In genomic region chr7:16668049-16668858, GRCh38 we compare ENCODE assay signal across 10 cellular contexts. TPM values are rescaled to one million over a fixed set of nuclear protein-coding genes. Genes with fewer than 3 reads are reported as not detected.
A peak's percentile ranks its signal among the peaks of the same experiment; 100 is the strongest.
DNase-seq lines count a peak whose midpoint lies in the region; ATAC-seq and TF ChIP-seq lines count a peak whose summit lies in the region.
"Had no signal": no experiment of that assay in that cellular context is flagged by ENCODE, and none has a peak within 500 bp of the region (broad histone marks: within the 10 kb centered on the region; RNA-seq: fewer than 3 reads in every experiment).

No MANE protein-coding gene starts in this region.

- peaks cover 7 to 31% of the 10 kb centered on the region in 2 experiments; a peak in 3 of 4 replicates for H3K4me1 ChIP-seq in SK-N-SH (ENCODE audit: control insufficient read depth in 1 of 2, insufficient read depth in 2 of 2, low read depth in 1 of 2, low read length in 1 of 2)
- peaks cover 22% of the 10 kb centered on the region for H3K4me1 ChIP-seq in cardiac muscle cell (ENCODE audit: low read depth)
- peaks cover 12 to 24% (median 18%) of the 10 kb centered on the region in 3 donors for H3K4me1 ChIP-seq in skeletal muscle tissue (ENCODE audit: control insufficient read depth in 3 of 3, insufficient read depth in 3 of 3, low read length in 3 of 3)

- peaks cover 11 to 27% (median 23%) of the 10 kb centered on the region in 4 donors for H3K4me1 Mint-ChIP-seq in naive thymus-derived CD8-positive, alpha-beta T cell

- peaks cover 57% of the 10 kb centered on the region for H3K79me2 ChIP-seq in SK-N-SH (ENCODE audit: insufficient read depth)

- H3K4me2 ChIP-seq in SK-N-SH: peak overlapping the region; percentile 32

- ATAC-seq in HG02759 (IDR thresholded peaks at IDR 0.05; ENCODE audit: unreplicated experiment): no peak
- no peak for ATAC-seq in naive thymus-derived CD8-positive, alpha-beta T cell

- H3K4me3 ChIP-seq in SK-N-SH (ENCODE audit: low read depth in 2 of 2, low read length in 1 of 2): peak overlapping the region in 1 of 2 experiments; percentile 2; a peak in 1 of 4 replicates
- H3K4me3 ChIP-seq in cardiac muscle cell: no peak overlapping the region
- H3K4me3 ChIP-seq in skeletal muscle tissue (ENCODE audit: low read length in 3 of 3): no peak overlapping the region
- H3K4me3 ChIP-seq: HAP-1 had no signal

- TF ChIP-seq CTCF in SK-N-SH (IDR thresholded peaks at IDR 0.05) (peak; percentile 48), cardiac muscle cell (IDR thresholded peaks at IDR 0.05; ENCODE audit: low read depth, low read length) (no peak)

- no peaks in the 10 kb centered on the region for H3K27me3 ChIP-seq in SK-N-SH (ENCODE audit: insufficient read depth)
- H3K27me3 ChIP-seq in cardiac muscle cell: no peaks in the 10 kb centered on the region
- no peaks in the 10 kb centered on the region for H3K27me3 ChIP-seq in skeletal muscle tissue (ENCODE audit: control insufficient read depth in 3 of 3, insufficient read depth in 3 of 3, low read length in 3 of 3)

- H3K9me2 ChIP-seq in SK-N-SH: no peaks in the 10 kb centered on the region

- POLR2A ChIA-PET in SK-N-SH (lab: Yijun Ruan, JAX): no interaction called here
- POLR2A ChIA-PET in naive thymus-derived CD8-positive, alpha-beta T cell (lab: Charles Lee): interaction anchor here (1.4 kb wide), 1 partner anchor 11 kb away, joined by 3 read pairs; no protein-coding TSS in a partner anchor

- peaks cover 30% of the 10 kb centered on the region for H3F3A ChIP-seq in SK-N-SH (replicated peaks; ENCODE audit: insufficient read depth)

- DNase-seq in H4 (ENCODE audit: low spot score): peak; percentile 100
- DNase-seq in SK-N-SH: peak; percentile 54
- peak in 1 of 2 donors; percentile 99 for DNase-seq in cardiac muscle cell (ENCODE audit: low read depth in 1 of 2, low spot score in 1 of 2)
- DNase-seq in NCI-H128 (lab: John Stamatoyannopoulos, UW; ENCODE audit: unreplicated experiment): no peak
- no peak for DNase-seq in HuH-7.5 (ENCODE audit: low spot score)
- DNase-seq in naive thymus-derived CD8-positive, alpha-beta T cell: no peak

- no peaks in the 10 kb centered on the region for H4K20me1 ChIP-seq in SK-N-SH (ENCODE audit: insufficient read depth)

- no peak for TF ChIP-seq RAD21 in SK-N-SH (IDR thresholded peaks at IDR 0.05; ENCODE audit: low read length)

- 16% methylated on average over 11 of the region's 11 CpGs for WGBS in SK-N-SH (ENCODE audit: low lambda C conversion rate)

- TF ChIP-seq EP300 in SK-N-SH (IDR thresholded peaks at IDR 0.05; ENCODE audit: borderline replicate concordance in 1 of 2, low read depth in 1 of 2, low read length in 1 of 2): peak in 1 of 2 experiments; percentile 70; a peak in 1 of 4 replicates

- H3K9me3 Mint-ChIP-seq in naive thymus-derived CD8-positive, alpha-beta T cell: peaks cover 0 to 2% (median 0%) of the 10 kb centered on the region in 9 donors

- no peaks in the 10 kb centered on the region for H3K27me3 Mint-ChIP-seq in naive thymus-derived CD8-positive, alpha-beta T cell
- H3K27me3 Mint-ChIP-seq: activated naive CD8-positive, alpha-beta T cell had no signal

- peak overlapping the region; percentile 37 for H3K9ac ChIP-seq in SK-N-SH
- H3K9ac ChIP-seq in skeletal muscle tissue (ENCODE audit: low read depth in 1 of 3, low read length in 3 of 3): peak overlapping the region in 1 of 3 donors; percentile 0

- peak overlapping the region in 2 of 10 donors; percentile 27 to 33 for H3K27ac Mint-ChIP-seq in naive thymus-derived CD8-positive, alpha-beta T cell
- H3K27ac Mint-ChIP-seq: activated naive CD8-positive, alpha-beta T cell had no signal

- H3K9me3 ChIP-seq in SK-N-SH: no peaks in the 10 kb centered on the region
- no peaks in the 10 kb centered on the region for H3K9me3 ChIP-seq in cardiac muscle cell (ENCODE audit: low read depth)
- no peaks in the 10 kb centered on the region for H3K9me3 ChIP-seq in skeletal muscle tissue (ENCODE audit: control insufficient read depth in 3 of 3, low read length in 3 of 3)
- H3K9me3 ChIP-seq: HAP-1 had no signal

- CTCF ChIA-PET in SK-N-SH (lab: Yijun Ruan, JAX): interaction anchor here (0.8 to 2.0 kb wide), 7 partner anchors 8 to 133 kb away, joined by 3 to 7 read pairs (median 3); partner anchors contain the start of genes ANKMY2 and BZW2

- H3K36me3 ChIP-seq in SK-N-SH (replicated peaks in 1 of 2; ENCODE audit: control insufficient read depth in 1 of 2, insufficient read depth in 2 of 2, low read length in 1 of 2) (peaks cover 6 to 20% of the 10 kb centered on the region in 2 experiments), cardiac muscle cell (peaks cover 12% of the 10 kb centered on the region), skeletal muscle tissue (ENCODE audit: control insufficient read depth in 3 of 3, insufficient read depth in 3 of 3, low read length in 3 of 3) (peaks cover 0 to 3% (median 0%) of the 10 kb centered on the region in 3 donors)

- no peak overlapping the region for H3K4me3 Mint-ChIP-seq in naive thymus-derived CD8-positive, alpha-beta T cell
- H3K4me3 Mint-ChIP-seq: activated naive CD8-positive, alpha-beta T cell had no signal

- H2AFZ ChIP-seq in SK-N-SH (ENCODE audit: low read depth): peak overlapping the region; percentile 52

- peak overlapping the region; percentile 64 to 84 for H3K27ac ChIP-seq in SK-N-SH (ENCODE audit: low read depth in 2 of 2, low read length in 1 of 2)
- H3K27ac ChIP-seq in cardiac muscle cell: peak overlapping the region; percentile 70
- H3K27ac ChIP-seq in skeletal muscle tissue (ENCODE audit: low read depth, low read length): peak overlapping the region; percentile 81

- peaks cover 11 to 72% (median 46%) of the 10 kb centered on the region in 3 donors for H3K36me3 Mint-ChIP-seq in naive thymus-derived CD8-positive, alpha-beta T cell

TF ChIP-seq in SK-N-SH, 30 proteins besides CTCF, POLR2A, EP300 and RAD21 (continues in another document):
- TF ChIP-seq RXRA (IDR thresholded peaks at IDR 0.05; ENCODE audit: borderline replicate concordance, low read depth) (no peak), GATA2 (CRISPR knock-in tag; IDR thresholded peaks at IDR 0.05) (peak; percentile 70), FOXM1 (IDR thresholded peaks at IDR 0.05; ENCODE audit: low read depth) (no peak), USF2 (IDR thresholded peaks at IDR 0.05; ENCODE audit: borderline replicate concordance, low read depth, low read length) (no peak), PBX3 (IDR thresholded peaks at IDR 0.05) (peak; percentile 45), CHD2 (IDR thresholded peaks at IDR 0.05; ENCODE audit: low read length, partially characterized antibody) (peak; percentile 9), FOSL2 (IDR thresholded peaks at IDR 0.05; ENCODE audit: borderline replicate concordance, low read depth) (peak; percentile 93), JUND (IDR thresholded peaks at IDR 0.05) (peak; percentile 87), RCOR1 (IDR thresholded peaks at IDR 0.05; ENCODE audit: low read length) (peak; percentile 72)

RNA-seq across cellular contexts. Expression of gene BZW2, which starts 22.3 kb away (rescaled TPM):
- 265 and 341 TPM in 2 replicates for total RNA-seq in H4 (2014; rRNA removed; shearing (Covaris generic))
- polyA plus RNA-seq in SK-N-SH (2012; rRNA removed): 60.4 and 71.9 TPM in 2 replicates
- 94.5 and 115 TPM in 2 replicates for polyA plus RNA-seq in SK-N-SH (2012; cell fraction: cytosol; rRNA removed)
- 43.2 and 51.1 TPM in 2 replicates for polyA plus RNA-seq in SK-N-SH (2012; cell fraction: nucleus; rRNA removed)
- total RNA-seq in cardiac muscle cell: 281 and 358 TPM in 2 replicates
- polyA plus RNA-seq in cardiac muscle cell: 236 and 421 TPM in 2 replicates
- total RNA-seq in skeletal muscle tissue: 155 TPM
- total RNA-seq in naive thymus-derived CD8-positive, alpha-beta T cell: 10 to 100 TPM; 33.4 to 34.1 TPM
- 10 to 100 TPM; 76.9 to 83.4 (median 81.6) TPM for polyA plus RNA-seq in naive thymus-derived CD8-positive, alpha-beta T cell

RNA-seq across cellular contexts. Expression of gene ANKMY2, which starts 22.7 kb away (rescaled TPM):
- 46.8 and 56.6 TPM in 2 replicates for total RNA-seq in H4 (2014; rRNA removed; shearing (Covaris generic))
- polyA plus RNA-seq in SK-N-SH (2012; rRNA removed) (15.8 and 22.4 TPM in 2 replicates), cardiac muscle cell (44.6 and 81.5 TPM in 2 replicates)
- polyA plus RNA-seq in SK-N-SH (2012; cell fraction: cytosol; rRNA removed): 21.3 and 22.1 TPM in 2 replicates
- 11.9 and 25.6 TPM in 2 replicates for polyA plus RNA-seq in SK-N-SH (2012; cell fraction: nucleus; rRNA removed)
- total RNA-seq in cardiac muscle cell (36.7 and 54.1 TPM in 2 replicates), skeletal muscle tissue (30.3 TPM)
- 10 to 100 TPM; 12.3 to 13.6 TPM for total RNA-seq in naive thymus-derived CD8-positive, alpha-beta T cell
- 10 to 100 TPM; 11.9 to 14.7 (median 13.6) TPM for polyA plus RNA-seq in naive thymus-derived CD8-positive, alpha-beta T cell

Comparison
In these comparisons a context has a peak if more than half of its experiments do, and no peak if none do; other contexts are left out.
1. DNase-seq: peak in H4 (single experiment) and SK-N-SH (single experiment); none in NCI-H128 (single experiment), HuH-7.5 (single experiment) and naive thymus-derived CD8-positive, alpha-beta T cell (0 of 10).
2. Peak in every context shown above with its lines, with median percentiles within 50 percentile points of each other: H3K27ac ChIP-seq.